3 cellular contexts compared by ENCODE assay signal in the genomic region with DNA sequence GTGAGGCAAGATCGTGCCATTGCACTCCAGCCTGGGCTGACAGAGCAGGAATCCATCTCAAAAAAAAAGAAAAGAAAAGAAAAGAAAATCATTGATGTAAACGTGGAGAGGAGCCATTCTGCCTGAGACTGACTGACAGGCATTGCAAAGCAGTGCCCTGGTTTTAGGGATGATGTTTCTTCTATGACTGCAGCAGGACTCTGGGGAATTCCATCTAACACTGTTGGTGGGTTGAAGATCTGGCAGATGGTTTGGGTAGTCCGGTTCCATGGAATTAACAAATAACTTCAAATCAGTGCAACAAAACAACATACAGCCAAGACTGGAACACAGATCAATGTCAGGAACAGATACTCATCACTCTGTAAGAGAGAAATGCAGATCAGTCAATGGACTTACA.
TF ChIP-seq lines count a peak whose summit lies in the region.

No MANE protein-coding gene starts in this region.

TF ChIP-seq in GM23338, 12 proteins besides CTCF, POLR2A, EP300 and RAD21:
- no peak for TF ChIP-seq EZH2 (IDR thresholded peaks at IDR 0.05; ENCODE audit: low read depth, unreplicated experiment)

TF ChIP-seq in H1, 55 proteins besides CTCF, POLR2A, EP300 and RAD21:
- no peak for TF ChIP-seq EGR1 (IDR thresholded peaks at IDR 0.05; ENCODE audit: borderline replicate concordance, low read depth, low read length)
- TF ChIP-seq, protein P1, sequence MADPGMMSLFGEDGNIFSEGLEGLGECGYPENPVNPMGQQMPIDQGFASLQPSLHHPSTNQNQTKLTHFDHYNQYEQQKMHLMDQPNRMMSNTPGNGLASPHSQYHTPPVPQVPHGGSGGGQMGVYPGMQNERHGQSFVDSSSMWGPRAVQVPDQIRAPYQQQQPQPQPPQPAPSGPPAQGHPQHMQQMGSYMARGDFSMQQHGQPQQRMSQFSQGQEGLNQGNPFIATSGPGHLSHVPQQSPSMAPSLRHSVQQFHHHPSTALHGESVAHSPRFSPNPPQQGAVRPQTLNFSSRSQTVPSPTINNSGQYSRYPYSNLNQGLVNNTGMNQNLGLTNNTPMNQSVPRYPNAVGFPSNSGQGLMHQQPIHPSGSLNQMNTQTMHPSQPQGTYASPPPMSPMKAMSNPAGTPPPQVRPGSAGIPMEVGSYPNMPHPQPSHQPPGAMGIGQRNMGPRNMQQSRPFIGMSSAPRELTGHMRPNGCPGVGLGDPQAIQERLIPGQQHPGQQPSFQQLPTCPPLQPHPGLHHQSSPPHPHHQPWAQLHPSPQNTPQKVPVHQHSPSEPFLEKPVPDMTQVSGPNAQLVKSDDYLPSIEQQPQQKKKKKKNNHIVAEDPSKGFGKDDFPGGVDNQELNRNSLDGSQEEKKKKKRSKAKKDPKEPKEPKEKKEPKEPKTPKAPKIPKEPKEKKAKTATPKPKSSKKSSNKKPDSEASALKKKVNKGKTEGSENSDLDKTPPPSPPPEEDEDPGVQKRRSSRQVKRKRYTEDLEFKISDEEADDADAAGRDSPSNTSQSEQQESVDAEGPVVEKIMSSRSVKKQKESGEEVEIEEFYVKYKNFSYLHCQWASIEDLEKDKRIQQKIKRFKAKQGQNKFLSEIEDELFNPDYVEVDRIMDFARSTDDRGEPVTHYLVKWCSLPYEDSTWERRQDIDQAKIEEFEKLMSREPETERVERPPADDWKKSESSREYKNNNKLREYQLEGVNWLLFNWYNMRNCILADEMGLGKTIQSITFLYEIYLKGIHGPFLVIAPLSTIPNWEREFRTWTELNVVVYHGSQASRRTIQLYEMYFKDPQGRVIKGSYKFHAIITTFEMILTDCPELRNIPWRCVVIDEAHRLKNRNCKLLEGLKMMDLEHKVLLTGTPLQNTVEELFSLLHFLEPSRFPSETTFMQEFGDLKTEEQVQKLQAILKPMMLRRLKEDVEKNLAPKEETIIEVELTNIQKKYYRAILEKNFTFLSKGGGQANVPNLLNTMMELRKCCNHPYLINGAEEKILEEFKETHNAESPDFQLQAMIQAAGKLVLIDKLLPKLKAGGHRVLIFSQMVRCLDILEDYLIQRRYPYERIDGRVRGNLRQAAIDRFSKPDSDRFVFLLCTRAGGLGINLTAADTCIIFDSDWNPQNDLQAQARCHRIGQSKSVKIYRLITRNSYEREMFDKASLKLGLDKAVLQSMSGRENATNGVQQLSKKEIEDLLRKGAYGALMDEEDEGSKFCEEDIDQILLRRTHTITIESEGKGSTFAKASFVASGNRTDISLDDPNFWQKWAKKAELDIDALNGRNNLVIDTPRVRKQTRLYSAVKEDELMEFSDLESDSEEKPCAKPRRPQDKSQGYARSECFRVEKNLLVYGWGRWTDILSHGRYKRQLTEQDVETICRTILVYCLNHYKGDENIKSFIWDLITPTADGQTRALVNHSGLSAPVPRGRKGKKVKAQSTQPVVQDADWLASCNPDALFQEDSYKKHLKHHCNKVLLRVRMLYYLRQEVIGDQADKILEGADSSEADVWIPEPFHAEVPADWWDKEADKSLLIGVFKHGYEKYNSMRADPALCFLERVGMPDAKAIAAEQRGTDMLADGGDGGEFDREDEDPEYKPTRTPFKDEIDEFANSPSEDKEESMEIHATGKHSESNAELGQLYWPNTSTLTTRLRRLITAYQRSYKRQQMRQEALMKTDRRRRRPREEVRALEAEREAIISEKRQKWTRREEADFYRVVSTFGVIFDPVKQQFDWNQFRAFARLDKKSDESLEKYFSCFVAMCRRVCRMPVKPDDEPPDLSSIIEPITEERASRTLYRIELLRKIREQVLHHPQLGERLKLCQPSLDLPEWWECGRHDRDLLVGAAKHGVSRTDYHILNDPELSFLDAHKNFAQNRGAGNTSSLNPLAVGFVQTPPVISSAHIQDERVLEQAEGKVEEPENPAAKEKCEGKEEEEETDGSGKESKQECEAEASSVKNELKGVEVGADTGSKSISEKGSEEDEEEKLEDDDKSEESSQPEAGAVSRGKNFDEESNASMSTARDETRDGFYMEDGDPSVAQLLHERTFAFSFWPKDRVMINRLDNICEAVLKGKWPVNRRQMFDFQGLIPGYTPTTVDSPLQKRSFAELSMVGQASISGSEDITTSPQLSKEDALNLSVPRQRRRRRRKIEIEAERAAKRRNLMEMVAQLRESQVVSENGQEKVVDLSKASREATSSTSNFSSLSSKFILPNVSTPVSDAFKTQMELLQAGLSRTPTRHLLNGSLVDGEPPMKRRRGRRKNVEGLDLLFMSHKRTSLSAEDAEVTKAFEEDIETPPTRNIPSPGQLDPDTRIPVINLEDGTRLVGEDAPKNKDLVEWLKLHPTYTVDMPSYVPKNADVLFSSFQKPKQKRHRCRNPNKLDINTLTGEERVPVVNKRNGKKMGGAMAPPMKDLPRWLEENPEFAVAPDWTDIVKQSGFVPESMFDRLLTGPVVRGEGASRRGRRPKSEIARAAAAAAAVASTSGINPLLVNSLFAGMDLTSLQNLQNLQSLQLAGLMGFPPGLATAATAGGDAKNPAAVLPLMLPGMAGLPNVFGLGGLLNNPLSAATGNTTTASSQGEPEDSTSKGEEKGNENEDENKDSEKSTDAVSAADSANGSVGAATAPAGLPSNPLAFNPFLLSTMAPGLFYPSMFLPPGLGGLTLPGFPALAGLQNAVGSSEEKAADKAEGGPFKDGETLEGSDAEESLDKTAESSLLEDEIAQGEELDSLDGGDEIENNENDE (IDR thresholded peaks at IDR 0.05; ENCODE audit: insufficient replicate concordance, low read length), result no peak
- TF ChIP-seq FOSL1 (IDR thresholded peaks at IDR 0.05; ENCODE audit: insufficient read depth, low read depth, low read length), result no peak
- no peak for TF ChIP-seq TAF1 (IDR thresholded peaks at IDR 0.05; ENCODE audit: low read depth, low read length)
- no peak for TF ChIP-seq CHD2 (IDR thresholded peaks at IDR 0.05; ENCODE audit: low read length)
- TF ChIP-seq ZNF274 (IDR thresholded peaks at IDR 0.05; ENCODE audit: borderline replicate concordance, extremely low read depth, low read length), result no peak
- TF ChIP-seq BRCA1 (IDR thresholded peaks at IDR 0.05; ENCODE audit: low read depth, low read length), result no peak
- TF ChIP-seq POLR2AphosphoS5 (IDR thresholded peaks at IDR 0.05; ENCODE audit: low read depth, low read length), result no peak
- no peak for TF ChIP-seq CEBPB (IDR thresholded peaks at IDR 0.05; ENCODE audit: low read depth, low read length)

TF ChIP-seq in SK-N-SH, 30 proteins besides CTCF, POLR2A, EP300 and RAD21:
- TF ChIP-seq MEF2A (IDR thresholded peaks at IDR 0.05; ENCODE audit: borderline replicate concordance, low read depth) (no peak), TEAD4 (IDR thresholded peaks at IDR 0.05; ENCODE audit: borderline replicate concordance, insufficient read depth) (no peak), CHD2 (IDR thresholded peaks at IDR 0.05; ENCODE audit: low read length, partially characterized antibody) (no peak), MXI1 (IDR thresholded peaks at IDR 0.05; ENCODE audit: low read depth, low read length) (no peak), RXRA (IDR thresholded peaks at IDR 0.05; ENCODE audit: borderline replicate concordance, low read depth) (no peak), NRF1 (IDR thresholded peaks at IDR 0.05; ENCODE audit: low read depth, low read length) (no peak), POLR2AphosphoS5 (IDR thresholded peaks at IDR 0.05; ENCODE audit: low read depth, low read length) (no peak), TCF12 (IDR thresholded peaks at IDR 0.05) (no peak), GABPA (IDR thresholded peaks at IDR 0.05; ENCODE audit: low read depth) (no peak), ELF1 (IDR thresholded peaks at IDR 0.05) (no peak), EZH2phosphoT487 (IDR thresholded peaks at IDR 0.05; ENCODE audit: borderline replicate concordance, low read depth) (no peak), RFX5 (IDR thresholded peaks at IDR 0.05; ENCODE audit: low read length) (no peak), SMC3 (IDR thresholded peaks at IDR 0.05; ENCODE audit: low read depth, low read length) (no peak), FOXM1 (IDR thresholded peaks at IDR 0.05; ENCODE audit: low read depth) (no peak), TAF1 (IDR thresholded peaks at IDR 0.05; ENCODE audit: borderline replicate concordance, low read depth, low read length) (no peak), SIN3A (IDR thresholded peaks at IDR 0.05; ENCODE audit: borderline replicate concordance, low read depth, low read length) (no peak)
- TF ChIP-seq, protein P2, sequence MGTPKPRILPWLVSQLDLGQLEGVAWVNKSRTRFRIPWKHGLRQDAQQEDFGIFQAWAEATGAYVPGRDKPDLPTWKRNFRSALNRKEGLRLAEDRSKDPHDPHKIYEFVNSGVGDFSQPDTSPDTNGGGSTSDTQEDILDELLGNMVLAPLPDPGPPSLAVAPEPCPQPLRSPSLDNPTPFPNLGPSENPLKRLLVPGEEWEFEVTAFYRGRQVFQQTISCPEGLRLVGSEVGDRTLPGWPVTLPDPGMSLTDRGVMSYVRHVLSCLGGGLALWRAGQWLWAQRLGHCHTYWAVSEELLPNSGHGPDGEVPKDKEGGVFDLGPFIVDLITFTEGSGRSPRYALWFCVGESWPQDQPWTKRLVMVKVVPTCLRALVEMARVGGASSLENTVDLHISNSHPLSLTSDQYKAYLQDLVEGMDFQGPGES (IDR thresholded peaks at IDR 0.05; ENCODE audit: low read depth, low read length), result no peak
- TF ChIP-seq, protein P3, sequence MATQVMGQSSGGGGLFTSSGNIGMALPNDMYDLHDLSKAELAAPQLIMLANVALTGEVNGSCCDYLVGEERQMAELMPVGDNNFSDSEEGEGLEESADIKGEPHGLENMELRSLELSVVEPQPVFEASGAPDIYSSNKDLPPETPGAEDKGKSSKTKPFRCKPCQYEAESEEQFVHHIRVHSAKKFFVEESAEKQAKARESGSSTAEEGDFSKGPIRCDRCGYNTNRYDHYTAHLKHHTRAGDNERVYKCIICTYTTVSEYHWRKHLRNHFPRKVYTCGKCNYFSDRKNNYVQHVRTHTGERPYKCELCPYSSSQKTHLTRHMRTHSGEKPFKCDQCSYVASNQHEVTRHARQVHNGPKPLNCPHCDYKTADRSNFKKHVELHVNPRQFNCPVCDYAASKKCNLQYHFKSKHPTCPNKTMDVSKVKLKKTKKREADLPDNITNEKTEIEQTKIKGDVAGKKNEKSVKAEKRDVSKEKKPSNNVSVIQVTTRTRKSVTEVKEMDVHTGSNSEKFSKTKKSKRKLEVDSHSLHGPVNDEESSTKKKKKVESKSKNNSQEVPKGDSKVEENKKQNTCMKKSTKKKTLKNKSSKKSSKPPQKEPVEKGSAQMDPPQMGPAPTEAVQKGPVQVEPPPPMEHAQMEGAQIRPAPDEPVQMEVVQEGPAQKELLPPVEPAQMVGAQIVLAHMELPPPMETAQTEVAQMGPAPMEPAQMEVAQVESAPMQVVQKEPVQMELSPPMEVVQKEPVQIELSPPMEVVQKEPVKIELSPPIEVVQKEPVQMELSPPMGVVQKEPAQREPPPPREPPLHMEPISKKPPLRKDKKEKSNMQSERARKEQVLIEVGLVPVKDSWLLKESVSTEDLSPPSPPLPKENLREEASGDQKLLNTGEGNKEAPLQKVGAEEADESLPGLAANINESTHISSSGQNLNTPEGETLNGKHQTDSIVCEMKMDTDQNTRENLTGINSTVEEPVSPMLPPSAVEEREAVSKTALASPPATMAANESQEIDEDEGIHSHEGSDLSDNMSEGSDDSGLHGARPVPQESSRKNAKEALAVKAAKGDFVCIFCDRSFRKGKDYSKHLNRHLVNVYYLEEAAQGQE (IDR thresholded peaks at IDR 0.05; ENCODE audit: low read depth, low read length), result no peak
- TF ChIP-seq, protein P4, sequence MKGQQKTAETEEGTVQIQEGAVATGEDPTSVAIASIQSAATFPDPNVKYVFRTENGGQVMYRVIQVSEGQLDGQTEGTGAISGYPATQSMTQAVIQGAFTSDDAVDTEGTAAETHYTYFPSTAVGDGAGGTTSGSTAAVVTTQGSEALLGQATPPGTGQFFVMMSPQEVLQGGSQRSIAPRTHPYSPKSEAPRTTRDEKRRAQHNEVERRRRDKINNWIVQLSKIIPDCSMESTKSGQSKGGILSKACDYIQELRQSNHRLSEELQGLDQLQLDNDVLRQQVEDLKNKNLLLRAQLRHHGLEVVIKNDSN (IDR thresholded peaks at IDR 0.05; ENCODE audit: borderline replicate concordance, low read depth), result no peak
- TF ChIP-seq, protein P5, sequence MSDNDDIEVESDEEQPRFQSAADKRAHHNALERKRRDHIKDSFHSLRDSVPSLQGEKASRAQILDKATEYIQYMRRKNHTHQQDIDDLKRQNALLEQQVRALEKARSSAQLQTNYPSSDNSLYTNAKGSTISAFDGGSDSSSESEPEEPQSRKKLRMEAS (IDR thresholded peaks at IDR 0.05; ENCODE audit: low read depth), result no peak
